23 cellular contexts compared by ENCODE assay signal in the genomic region with DNA sequence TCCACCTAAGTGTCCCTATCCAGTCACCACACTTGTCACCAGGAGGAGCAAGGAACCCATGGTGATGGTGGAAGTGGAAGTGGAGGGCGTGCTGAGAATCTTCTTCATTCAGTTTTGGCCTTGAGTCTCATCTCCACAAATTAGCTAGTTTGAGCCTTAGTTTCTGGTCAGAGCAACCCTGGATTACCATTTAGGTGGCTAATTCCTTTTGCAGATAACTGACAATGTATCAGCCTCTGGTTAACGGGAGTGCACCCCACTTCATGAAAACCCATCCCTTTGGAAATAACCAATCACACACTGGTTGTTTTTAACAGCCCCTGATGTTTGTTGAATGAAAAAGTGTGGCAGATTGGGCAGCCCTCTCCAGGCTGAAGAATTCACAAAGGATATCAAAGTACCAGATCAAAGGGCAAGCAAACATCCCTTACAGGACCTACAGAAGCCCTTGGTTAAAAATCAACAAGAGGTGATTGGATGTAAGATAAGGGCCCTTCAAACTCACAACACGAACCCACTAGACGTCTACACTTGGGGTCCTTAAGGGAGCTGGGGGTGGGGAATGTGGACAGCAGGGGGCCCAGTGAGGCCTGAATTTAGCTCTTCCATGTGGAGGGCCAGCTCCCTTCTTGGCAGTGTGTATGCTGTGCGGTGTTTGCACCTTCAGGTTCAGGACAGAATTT. TPM values are rescaled to one million over a fixed set of nuclear protein-coding genes. Genes with fewer than 3 reads are reported as not detected.
DNase-seq lines count a peak whose midpoint lies in the region; ATAC-seq, FAIRE-seq and TF ChIP-seq lines count a peak whose summit lies in the region.
"Had no signal": no experiment of that assay in that cellular context is flagged by ENCODE, and none has a peak within 500 bp of the region (broad histone marks: within the 10 kb centered on the region; RNA-seq: fewer than 3 reads in every experiment).

No MANE protein-coding gene starts in this region.

- no peak for TF ChIP-seq POLR2A in A549 (IDR thresholded peaks at IDR 0.05; ENCODE audit: low read length)

- CTCF ChIA-PET in A549 (lab: Yijun Ruan, JAX), result interaction anchor here (0.5 to 15.9 kb wide), 9 partner anchors 11 to 1316 kb away, joined by 3 to 289 read pairs (median 4); a partner anchor contains a TSS

- H3K9me3 ChIP-seq in A549 (no peaks in the 10 kb centered on the region), KOPT-K1 (ENCODE audit: insufficient read depth, low read length, poor library complexity, severe bottlenecking) (no peaks in the 10 kb centered on the region), neural progenitor cell (ENCODE audit: low read depth) (no peaks in the 10 kb centered on the region), HAP-1 (no peaks in the 10 kb centered on the region)
- H3K9me3 ChIP-seq: BE2C, MG63 had no signal

- H3K4me3 Mint-ChIP-seq in neural progenitor cell, result no peak overlapping the region

- no peaks in the 10 kb centered on the region for H3K36me3 Mint-ChIP-seq in neural progenitor cell

- no peak for FAIRE-seq in A549 (lab: Jason Lieb, UNC)
- FAIRE-seq: GM18507, K562 had no signal

- no peaks in the 10 kb centered on the region for H3K79me2 ChIP-seq in neural progenitor cell (ENCODE audit: low read depth)

- TF ChIP-seq EP300 in A549 (IDR thresholded peaks at IDR 0.05), result no peak

- H3K9ac ChIP-seq in neural progenitor cell, result no peak overlapping the region

- H3K27ac ChIP-seq in A549 (no peak overlapping the region), KOPT-K1 (ENCODE audit: low read depth, low read length, poor library complexity, severe bottlenecking) (peak overlapping the region; percentile 58), neural progenitor cell (no peak overlapping the region)
- H3K27ac ChIP-seq: 22Rv1, RWPE1 had no signal

- intact Hi-C loops in left colon (cut with DNase I, micrococcal nuclease), result no loop called here

- H3K27me3 ChIP-seq in neural progenitor cell (peaks cover 32% of the 10 kb centered on the region), HAP-1 (ENCODE audit: low read depth) (no peaks in the 10 kb centered on the region)
- H3K27me3 ChIP-seq: BE2C, MG63 had no signal

- H4K20me1 ChIP-seq in neural progenitor cell (ENCODE audit: low read depth), result no peaks in the 10 kb centered on the region

- in situ Hi-C loops in HAP-1 (cut with MboI; ENCODE audit: low sequenced_read_pairs), result loop anchor here (5.0 kb wide), 1 partner anchor 313 kb away; no protein-coding TSS in a partner anchor

- no peaks in the 10 kb centered on the region for H3K9me3 Mint-ChIP-seq in neural progenitor cell

- H3K4me1 ChIP-seq in A549, result peaks cover 22% of the 10 kb centered on the region; the same call in 2 of the 3 replicates
- H3K4me1 ChIP-seq in neural progenitor cell, result peaks cover 51% of the 10 kb centered on the region
- no peaks in the 10 kb centered on the region for H3K4me1 ChIP-seq in HAP-1

- H3K4me3 ChIP-seq in A549 (no peak overlapping the region), neural progenitor cell (no peak overlapping the region), HAP-1 (no peak overlapping the region)
- H3K4me3 ChIP-seq: K562, MG63 had no signal

- TF ChIP-seq CTCF in A549 (IDR thresholded peaks at IDR 0.05), result no peak
- no peak for TF ChIP-seq CTCF in neural progenitor cell (IDR thresholded peaks at IDR 0.05)

- 40% methylated on average over 5 of the region's 5 CpGs for WGBS in A549 (ENCODE audit: missing lambda C conversion rate)

- H3K36me3 ChIP-seq in KOPT-K1 (ENCODE audit: insufficient read depth, low read length), result no peaks in the 10 kb centered on the region
- H3K36me3 ChIP-seq in neural progenitor cell, result no peaks in the 10 kb centered on the region
- H3K36me3 ChIP-seq in HAP-1 (replicated peaks), result no peaks in the 10 kb centered on the region
- H3K36me3 ChIP-seq: BE2C, MG63 had no signal

- H3K27me3 Mint-ChIP-seq in neural progenitor cell (ENCODE audit: insufficient read depth, low read depth), result peaks cover 10% of the 10 kb centered on the region

- peak overlapping the region; percentile 16; the same call in 1 of the 3 replicates for H3K4me2 ChIP-seq in A549
- H3K4me2 ChIP-seq in neural progenitor cell, result peak overlapping the region; percentile 73

- H3K4me1 Mint-ChIP-seq in neural progenitor cell, result peaks cover 67% of the 10 kb centered on the region

- no peak for TF ChIP-seq RAD21 in A549 (conservative IDR thresholded peaks at IDR 0.05 in 1 of 2, IDR thresholded peaks at IDR 0.05 in 1 of 2)

- POLR2A ChIA-PET in A549 (lab: Yijun Ruan, JAX), result no interaction called here

- DNase-seq in A549 (ENCODE audit: low read depth in 1 of 2, low spot score in 1 of 2) (no peak), left colon (no peak), neural progenitor cell (ENCODE audit: low spot score) (no peak), HAP-1 (ENCODE audit: low spot score in 2 of 2) (no peak), NCI-H2196 treated with DMSO at 0.1 percent for 48 hours (lab: John Stamatoyannopoulos, UW; ENCODE audit: unreplicated experiment) (no peak)
- DNase-seq: ACHN, BE2C, DMS153, DND-41, H7, MG63, NCI-H1105 treated with DMSO at 0.1 percent for 48 hours, NCI-H2029, NCI-H526 treated with DMSO at 0.1 percent for 48 hours, SHP77 had no signal

- H3K27ac Mint-ChIP-seq in neural progenitor cell, result peak overlapping the region; percentile 42

- no peak overlapping the region for H2AFZ ChIP-seq in neural progenitor cell (replicated peaks)

- no peak for ATAC-seq in A549
- ATAC-seq in left colon, result peak; percentile 38
- ATAC-seq in HG02759 (IDR thresholded peaks at IDR 0.05; ENCODE audit: unreplicated experiment), result no peak
- no peak for ATAC-seq in GM18907 (IDR thresholded peaks at IDR 0.05; ENCODE audit: unreplicated experiment)
- ATAC-seq: K562, Panc1 had no signal

- peaks cover 31% of the 10 kb centered on the region for H3F3A ChIP-seq in neural progenitor cell (ENCODE audit: low read depth)

TF ChIP-seq in A549, 52 proteins besides CTCF, POLR2A, EP300 and RAD21:
- TF ChIP-seq MYC (IDR thresholded peaks at IDR 0.05; ENCODE audit: borderline replicate concordance, low read length) (no peak), RNF2 (IDR thresholded peaks at IDR 0.05; ENCODE audit: borderline replicate concordance, low read depth) (no peak), ZNF302 (CRISPR knock-in tag; IDR thresholded peaks at IDR 0.05) (no peak), SREBF2 (IDR thresholded peaks at IDR 0.05) (no peak), CHD2 (IDR thresholded peaks at IDR 0.05; ENCODE audit: low read length, partially characterized antibody) (no peak), MAZ (IDR thresholded peaks at IDR 0.05; ENCODE audit: borderline replicate concordance, low read depth, low read length) (no peak), GATA3 (IDR thresholded peaks at IDR 0.05; ENCODE audit: borderline replicate concordance) (no peak), HDAC2 (IDR thresholded peaks at IDR 0.05) (no peak), JUNB (IDR thresholded peaks at IDR 0.05) (no peak), RARB (CRISPR knock-in tag; IDR thresholded peaks at IDR 0.05) (no peak), HOXB13 (CRISPR knock-in tag; IDR thresholded peaks at IDR 0.05; ENCODE audit: low read depth) (no peak), CEBPB (IDR thresholded peaks at IDR 0.05) (no peak), ZSCAN20 (CRISPR knock-in tag; IDR thresholded peaks at IDR 0.05) (no peak), PHF8 (IDR thresholded peaks at IDR 0.05; ENCODE audit: borderline replicate concordance, low read depth) (no peak), CHD4 (IDR thresholded peaks at IDR 0.05; ENCODE audit: borderline replicate concordance) (no peak)
- TF ChIP-seq, protein P1, sequence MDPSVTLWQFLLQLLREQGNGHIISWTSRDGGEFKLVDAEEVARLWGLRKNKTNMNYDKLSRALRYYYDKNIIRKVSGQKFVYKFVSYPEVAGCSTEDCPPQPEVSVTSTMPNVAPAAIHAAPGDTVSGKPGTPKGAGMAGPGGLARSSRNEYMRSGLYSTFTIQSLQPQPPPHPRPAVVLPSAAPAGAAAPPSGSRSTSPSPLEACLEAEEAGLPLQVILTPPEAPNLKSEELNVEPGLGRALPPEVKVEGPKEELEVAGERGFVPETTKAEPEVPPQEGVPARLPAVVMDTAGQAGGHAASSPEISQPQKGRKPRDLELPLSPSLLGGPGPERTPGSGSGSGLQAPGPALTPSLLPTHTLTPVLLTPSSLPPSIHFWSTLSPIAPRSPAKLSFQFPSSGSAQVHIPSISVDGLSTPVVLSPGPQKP (IDR thresholded peaks at IDR 0.05; ENCODE audit: low read depth, low read length), result no peak

RNA-seq across cellular contexts. Expression of a gene that starts 37.1 kb away (rescaled TPM):
- polyA plus RNA-seq in A549 (2011; rRNA removed), result 12.4 and 16.6 TPM in 2 replicates
- 5.2 and 5.8 TPM in 2 replicates for polyA plus RNA-seq in A549 (2012; cell fraction: cytosol; rRNA removed)
- 5.9 and 9.4 TPM in 2 replicates for polyA plus RNA-seq in A549 (2012; cell fraction: nucleus; rRNA removed)
- 12.3 to 13.6 TPM (median 13.0 TPM) in 3 replicates for polyA plus RNA-seq in A549 (2017; fragmentation: RNase III; extraction: RNeasy Plus Mini Kit Qiagen cat#74134 plus additional on column Dnase treatment)
- 10.4 and 12.0 TPM in 2 replicates for polyA minus RNA-seq in A549 (2011; rRNA and poly(A)+ RNA removed)
- total RNA-seq in left colon, result 10 to 100 TPM; 18.5 to 20.3 TPM
- 15.5 and 19.5 TPM in 2 replicates for total RNA-seq in neural progenitor cell (ENCODE audit: low replicate concordance)
